8 cellular contexts compared by ENCODE assay signal in genomic region chr6:29943053-29943966, GRCh38. TPM values are rescaled to one million over a fixed set of nuclear protein-coding genes. Genes with fewer than 3 reads are reported as not detected.
DNase-seq lines count a peak whose midpoint lies in the region; ATAC-seq and TF ChIP-seq lines count a peak whose summit lies in the region.

No MANE protein-coding gene starts in this region.

- H3K27ac Mint-ChIP-seq in CD8-positive, alpha-beta T cell, result peak overlapping the region; percentile 78
- H3K27ac Mint-ChIP-seq in activated T-cell treated with anti-CD3 and anti-CD28 coated beads, Interleukin-2, amount 50 U/mL, for 72 hours, result peak overlapping the region; percentile 99

- POLR2A ChIA-PET in CD8-positive, alpha-beta T cell (lab: Charles Lee), result no interaction called here

- no peaks in the 10 kb centered on the region for H3K9me3 ChIP-seq in CD8-positive, alpha-beta T cell (ENCODE audit: low read length)
- no peaks in the 10 kb centered on the region for H3K9me3 ChIP-seq in skeletal muscle tissue (ENCODE audit: control insufficient read depth in 3 of 3, low read length in 3 of 3)

- peaks cover 58% of the 10 kb centered on the region for H3K4me1 ChIP-seq in CD8-positive, alpha-beta T cell (ENCODE audit: insufficient read depth, low read length)
- H3K4me1 ChIP-seq in skeletal muscle tissue (ENCODE audit: control insufficient read depth in 3 of 3, insufficient read depth in 3 of 3, low read length in 3 of 3), result peaks cover 15 to 26% (median 20%) of the 10 kb centered on the region in 3 donors

- no peak for TF ChIP-seq CTCF in CD8-positive, alpha-beta T cell (IDR thresholded peaks at IDR 0.05)

- peak overlapping the region; percentile 82 for H3K4me3 ChIP-seq in CD8-positive, alpha-beta T cell (ENCODE audit: low read depth, low read length)
- peak overlapping the region; percentile 67 to 83 (median 72) for H3K4me3 ChIP-seq in skeletal muscle tissue (ENCODE audit: low read length in 3 of 3)

- H3K4me1 Mint-ChIP-seq in CD8-positive, alpha-beta T cell (ENCODE audit: low read depth), result peaks cover 57% of the 10 kb centered on the region
- peaks cover 56% of the 10 kb centered on the region for H3K4me1 Mint-ChIP-seq in activated T-cell treated with anti-CD3 and anti-CD28 coated beads, Interleukin-2, amount 50 U/mL, for 72 hours (ENCODE audit: low read depth)

- peak overlapping the region; percentile 73 to 94 (median 82) for H3K9ac ChIP-seq in skeletal muscle tissue (ENCODE audit: low read depth in 1 of 3, low read length in 3 of 3)

- peaks cover 34% of the 10 kb centered on the region for H3K36me3 ChIP-seq in CD8-positive, alpha-beta T cell (ENCODE audit: insufficient read depth, low read length)
- peaks cover 2 to 19% (median 17%) of the 10 kb centered on the region in 3 donors for H3K36me3 ChIP-seq in skeletal muscle tissue (ENCODE audit: control insufficient read depth in 3 of 3, insufficient read depth in 3 of 3, low read length in 3 of 3)

- H3K27me3 Mint-ChIP-seq in CD8-positive, alpha-beta T cell (ENCODE audit: low read depth), result no peaks in the 10 kb centered on the region
- no peaks in the 10 kb centered on the region for H3K27me3 Mint-ChIP-seq in activated T-cell treated with anti-CD3 and anti-CD28 coated beads, Interleukin-2, amount 50 U/mL, for 72 hours (ENCODE audit: low read depth)

- H3K27me3 ChIP-seq in CD8-positive, alpha-beta T cell (ENCODE audit: insufficient read depth, low read length), result no peaks in the 10 kb centered on the region
- no peaks in the 10 kb centered on the region for H3K27me3 ChIP-seq in skeletal muscle tissue (ENCODE audit: control insufficient read depth in 3 of 3, insufficient read depth in 3 of 3, low read length in 3 of 3)

- H3K27ac ChIP-seq in CD8-positive, alpha-beta T cell (ENCODE audit: low read depth, low read length), result peak overlapping the region; percentile 100
- peak overlapping the region; percentile 95 for H3K27ac ChIP-seq in skeletal muscle tissue (ENCODE audit: low read depth, low read length)

- peaks cover 63% of the 10 kb centered on the region for H3K36me3 Mint-ChIP-seq in CD8-positive, alpha-beta T cell
- peaks cover 37 to 39% of the 10 kb centered on the region in 2 donors for H3K36me3 Mint-ChIP-seq in activated T-cell treated with anti-CD3 and anti-CD28 coated beads, Interleukin-2, amount 50 U/mL, for 72 hours (ENCODE audit: insufficient read depth in 2 of 2)

- no peak for ATAC-seq in CD8-positive, alpha-beta T cell
- peak; percentile 6 for ATAC-seq in HG02852 (IDR thresholded peaks at IDR 0.05; ENCODE audit: unreplicated experiment)
- ATAC-seq in activated T-cell treated with anti-CD3 and anti-CD28 coated beads, Interleukin-2, amount 50 U/mL, for 72 hours (replicated peaks in 1 of 2), result peak; percentile 1 to 6
- ATAC-seq in left ventricle myocardium superior, result peak; percentile 11
- ATAC-seq in HG03469 (IDR thresholded peaks at IDR 0.05; ENCODE audit: unreplicated experiment), result no peak

- H3K4me3 Mint-ChIP-seq in CD8-positive, alpha-beta T cell, result peak overlapping the region; percentile 94
- H3K4me3 Mint-ChIP-seq in activated T-cell treated with anti-CD3 and anti-CD28 coated beads, Interleukin-2, amount 50 U/mL, for 72 hours, result peak overlapping the region; percentile 96 to 98

- no peaks in the 10 kb centered on the region for H3K9me3 Mint-ChIP-seq in CD8-positive, alpha-beta T cell
- H3K9me3 Mint-ChIP-seq in activated T-cell treated with anti-CD3 and anti-CD28 coated beads, Interleukin-2, amount 50 U/mL, for 72 hours, result no peaks in the 10 kb centered on the region

- intact Hi-C loops in CD8-positive, alpha-beta T cell (cut with DNase I, micrococcal nuclease), result loop anchor here in 1 of 2 experiments (5.0 kb wide), 3 partner anchors 151 to 384 kb away; partner anchors contain the start of genes HLA-F and TRIM39
- intact Hi-C loops in left ventricle myocardium superior (cut with micrococcal nuclease), result no loop called here

- peak in 1 of 7 experiments; percentile 34 for DNase-seq in CD8-positive, alpha-beta T cell
- peak; percentile 34 to 50 for DNase-seq in activated T-cell treated with anti-CD3 and anti-CD28 coated beads, Interleukin-2, amount 50 U/mL, for 72 hours
- DNase-seq in left ventricle myocardium superior (no peak), NCI-H2107 (lab: John Stamatoyannopoulos, UW) (no peak), NCI-H1092 treated with DMSO at 0.1 percent for 48 hours (lab: John Stamatoyannopoulos, UW) (no peak)

- CTCF ChIA-PET in CD8-positive, alpha-beta T cell (lab: Charles Lee), result no interaction called here

RNA-seq across cellular contexts. Expression of gene HLA-A, which starts 1.0 kb away (rescaled TPM):
- 1,000 to 10,000 TPM; 2,151 to 2,183 TPM for total RNA-seq in CD8-positive, alpha-beta T cell
- 1,000 to 10,000 TPM; 1,261 to 1,795 TPM for total RNA-seq in activated T-cell treated with anti-CD3 and anti-CD28 coated beads, Interleukin-2, amount 50 U/mL, for 72 hours
- total RNA-seq in left ventricle myocardium superior (256 TPM), skeletal muscle tissue (113 TPM)

Comparison
In these comparisons a context has a peak if more than half of its experiments do, and no peak if none do; other contexts are left out.
1. ATAC-seq: peak in HG02852 (single experiment), activated T-cell treated with anti-CD3 and anti-CD28 coated beads, Interleukin-2, amount 50 U/mL, for 72 hours (2 of 2) and left ventricle myocardium superior (single experiment); none in CD8-positive, alpha-beta T cell (single experiment) and HG03469 (single experiment).
2. DNase-seq: peak in activated T-cell treated with anti-CD3 and anti-CD28 coated beads, Interleukin-2, amount 50 U/mL, for 72 hours (2 of 2); none in left ventricle myocardium superior (single experiment), NCI-H2107 (single experiment) and NCI-H1092 treated with DMSO at 0.1 percent for 48 hours (single experiment).